In genomic region chr20:44961868-44962267, GRCh38 we compare ENCODE assay signal across 14 cellular contexts. TPM values are rescaled to one million over a fixed set of nuclear protein-coding genes. Genes with fewer than 3 reads are reported as not detected.
DNase-seq lines count a peak whose midpoint lies in the region; ATAC-seq, FAIRE-seq and TF ChIP-seq lines count a peak whose summit lies in the region.
"Had no signal": no experiment of that assay in that cellular context is flagged by ENCODE, and none has a peak within 500 bp of the region (broad histone marks: within the 10 kb centered on the region; RNA-seq: fewer than 3 reads in every experiment).

No MANE protein-coding gene starts in this region.

- peaks cover under 1 to 6% of the 10 kb centered on the region in 2 experiments; a peak in 3 of 5 replicates for H3K36me3 ChIP-seq in HepG2 (replicated peaks in 1 of 2; ENCODE audit: control insufficient read depth in 1 of 2, insufficient read depth in 2 of 2, low read length in 2 of 2)
- no peaks in the 10 kb centered on the region for H3K36me3 ChIP-seq in right lobe of liver
- peaks cover 11% of the 10 kb centered on the region for H3K36me3 ChIP-seq in HAP-1 (replicated peaks)
- H3K36me3 ChIP-seq: gastrocnemius medialis, prostate gland had no signal

- ATAC-seq in HepG2 = no peak
- ATAC-seq in right lobe of liver = no peak
- ATAC-seq in T-helper 17 cell = no peak
- ATAC-seq: gastrocnemius medialis, left lung had no signal

- CTCF ChIA-PET in HepG2 (lab: Yijun Ruan, JAX; ENCODE audit: low intra/inter-chr PET ratio, low total read pairs) = no interaction called here

- no peak overlapping the region for H3K27ac ChIP-seq in HepG2 (ENCODE audit: extremely low read length, insufficient read depth, low read length)
- no peak overlapping the region for H3K27ac ChIP-seq in right lobe of liver
- H3K27ac ChIP-seq: gastrocnemius medialis, left lung, prostate gland had no signal

- no peak overlapping the region for H2AFZ ChIP-seq in HepG2 (ENCODE audit: low read length)

- peaks cover 32% of the 10 kb centered on the region for H3K79me2 ChIP-seq in HepG2 (ENCODE audit: insufficient read depth, low read length)

- H3K27me3 ChIP-seq in HepG2 (ENCODE audit: control insufficient read depth in 1 of 2, insufficient read depth in 2 of 2, low read length in 2 of 2) (peaks cover 0 to 2% of the 10 kb centered on the region in 2 experiments; a peak in 1 of 5 replicates), right lobe of liver (no peaks in the 10 kb centered on the region), HAP-1 (ENCODE audit: low read depth) (no peaks in the 10 kb centered on the region)
- H3K27me3 ChIP-seq: gastrocnemius medialis, left lung had no signal

- peaks cover 67% of the 10 kb centered on the region for H3K4me1 ChIP-seq in HepG2 (ENCODE audit: insufficient read depth, low read length)
- H3K4me1 ChIP-seq in right lobe of liver = peaks cover 0 to 12% (median 0%) of the 10 kb centered on the region in 4 donors
- H3K4me1 ChIP-seq in HAP-1 = peaks cover 21% of the 10 kb centered on the region

- H3K4me2 ChIP-seq in HepG2 (ENCODE audit: low read depth, low read length) = peak overlapping the region; percentile 96; the same call in 1 of the 2 replicates

- H3K4me3 ChIP-seq in HepG2 (replicated peaks in 1 of 3; ENCODE audit: insufficient read depth in 1 of 3, low read depth in 2 of 3, low read length in 3 of 3) = no peak overlapping the region
- H3K4me3 ChIP-seq in right lobe of liver = no peak overlapping the region
- H3K4me3 ChIP-seq in fibroblast of mammary gland (ENCODE audit: control insufficient read depth, low read depth, low read length) = no peak overlapping the region
- no peak overlapping the region for H3K4me3 ChIP-seq in HAP-1
- H3K4me3 ChIP-seq: gastrocnemius medialis, left lung, prostate gland had no signal

- intact Hi-C loops in HepG2 (cut with micrococcal nuclease; ENCODE audit: unreplicated experiment) (no loop called here), right lobe of liver (cut with DNase I) (no loop called here)

- H3K36me3 Mint-ChIP-seq in T-helper 17 cell (ENCODE audit: low read depth) = peaks cover 11% of the 10 kb centered on the region

- no TSS peak for BruUV-seq in HepG2 (replicated peaks; lab: Mats Ljungman, UMichigan)

- peak overlapping the region; percentile 19 for H3K4me3 Mint-ChIP-seq in T-helper 17 cell
- H3K4me3 Mint-ChIP-seq: activated CD4-positive, alpha-beta T cell treated with anti-CD3 and anti-CD28 coated beads, Interleukin-2, amount 10 ng/mL, durations not matched to agents 7 days and 5 days had no signal

- in situ Hi-C loops in HepG2 (cut with HindIII; ENCODE audit: extremely low pct_ligation_motif_present, low pct_unique_long_range_greater_than_20kb) (no loop called here), HAP-1 (cut with MboI; ENCODE audit: low sequenced_read_pairs) (no loop called here)

- H4K20me1 ChIP-seq in HepG2 (ENCODE audit: insufficient read depth, low read length) = no peaks in the 10 kb centered on the region; the same call in 1 of the 2 replicates

- H3K27ac Mint-ChIP-seq in T-helper 17 cell = no peak overlapping the region
- H3K27ac Mint-ChIP-seq: activated CD4-positive, alpha-beta T cell treated with anti-CD3 and anti-CD28 coated beads, Interleukin-2, amount 10 ng/mL, durations not matched to agents 7 days and 5 days had no signal

- no peak for TF ChIP-seq RAD21 in HepG2 (CRISPR knock-in tag; IDR thresholded peaks at IDR 0.05)

- H3K9me3 ChIP-seq in HepG2 (ENCODE audit: low read length) = no peaks in the 10 kb centered on the region
- H3K9me3 ChIP-seq in right lobe of liver = no peaks in the 10 kb centered on the region
- no peaks in the 10 kb centered on the region for H3K9me3 ChIP-seq in T-helper 17 cell (ENCODE audit: control insufficient read depth, low read length, poor library complexity, severe bottlenecking)
- no peaks in the 10 kb centered on the region for H3K9me3 ChIP-seq in HAP-1
- H3K9me3 ChIP-seq: gastrocnemius medialis, left lung, prostate gland had no signal

- POLR2A ChIA-PET in HepG2 (lab: Yijun Ruan, JAX) = interaction anchor here (1.2 to 4.1 kb wide), 3 partner anchors 13 to 27 kb away, joined by 3 to 51 read pairs (median 24); no protein-coding TSS in a partner anchor

- TF ChIP-seq POLR2A in HepG2 (IDR thresholded peaks at IDR 0.05; ENCODE audit: insufficient read depth in 1 of 2, low read depth in 2 of 2, low read length in 2 of 2) (no peak), right lobe of liver (IDR thresholded peaks at IDR 0.05) (no peak)

- H3K9ac ChIP-seq in HepG2 (ENCODE audit: insufficient read depth, low read depth, low read length) = no peak overlapping the region

- WGBS in HepG2 (ENCODE audit: low lambda C conversion rate) = 78% methylated on average over 3 of the region's 3 CpGs
- WGBS in right lobe of liver (ENCODE audit: insufficient coverage, low coverage, low lambda C conversion rate, missing lambda C conversion rate) = 100% methylated on average over 2 of the region's 3 CpGs

- DNase-seq in HepG2 (ENCODE audit: low spot score) = peak; percentile 30
- DNase-seq in right lobe of liver = no peak
- no peak for DNase-seq in T-helper 17 cell
- DNase-seq in fibroblast of mammary gland (ENCODE audit: low read depth) = peak; percentile 84
- peak; percentile 40 for DNase-seq in stromal cell of bone marrow (ENCODE audit: low read depth)
- DNase-seq in NK-92 treated with Interleukin-12 subunit alpha and Interleukin-12 subunit beta, amount 100 ng/mL, for 24 hours (lab: John Stamatoyannopoulos, UW) = no peak
- no peak for DNase-seq in cerebellar nuclear complex (lab: John Stamatoyannopoulos, UW)
- no peak for DNase-seq in HAP-1 (ENCODE audit: low spot score in 2 of 2)
- DNase-seq: activated CD4-positive, alpha-beta T cell treated with anti-CD3 and anti-CD28 coated beads, Interleukin-2, amount 10 ng/mL, durations not matched to agents 7 days and 5 days; C1 segment of cervical spinal cord; gastrocnemius medialis; left lung; Right ventricle myocardium superior had no signal

- no peak for TF ChIP-seq CTCF in HepG2 (CRISPR knock-in tag; IDR thresholded peaks at IDR 0.05)
- TF ChIP-seq CTCF in right lobe of liver (IDR thresholded peaks at IDR 0.05) = no peak
- TF ChIP-seq CTCF in fibroblast of mammary gland (conservative IDR thresholded peaks at IDR 0.05; ENCODE audit: control insufficient read depth, insufficient read depth, low read depth, low read length) = no peak

- peaks cover 47% of the 10 kb centered on the region for H3K4me1 Mint-ChIP-seq in T-helper 17 cell

- no peak for TF ChIP-seq EP300 in HepG2 (IDR thresholded peaks at IDR 0.05; ENCODE audit: low read depth in 2 of 2, low read length in 2 of 2)
- TF ChIP-seq EP300 in HepG2 (CRISPR knock-in tag; IDR thresholded peaks at IDR 0.05; ENCODE audit: borderline replicate concordance) = no peak

- FAIRE-seq in HepG2 (lab: Jason Lieb, UNC) = no peak

- no peaks in the 10 kb centered on the region for H3K27me3 Mint-ChIP-seq in T-helper 17 cell
- H3K27me3 Mint-ChIP-seq: activated CD4-positive, alpha-beta T cell treated with anti-CD3 and anti-CD28 coated beads, Interleukin-2, amount 10 ng/mL, durations not matched to agents 7 days and 5 days had no signal

RNA-seq across cellular contexts. Expression of gene TOMM34, which starts 1.7 kb away (rescaled TPM):
- total RNA-seq in HepG2 (2016; rRNA removed; fragmentation: Illumina TruSeq; extraction: Trizol) (52.0 and 73.0 TPM in 2 replicates), right lobe of liver (10 to 100 TPM in 3 of 6 experiments, 1 to 10 TPM in 3; 6.7 to 17.7 (median 10.0) TPM), T-helper 17 cell (1 to 10 TPM; 9.1 to 9.2 TPM)
- total RNA-seq in HepG2 (2016; cell fraction: cytosol; rRNA removed; fragmentation: Illumina TruSeq; extraction: Trizol; ENCODE audit: low read depth) = 6.2 and 6.4 TPM in 2 replicates
- 52.3 and 72.3 TPM in 2 replicates for total RNA-seq in HepG2 (2016; cell fraction: insoluble cytoplasmic fraction; rRNA removed; fragmentation: Illumina TruSeq; extraction: Trizol)
- 18.0 and 21.0 TPM in 2 replicates for total RNA-seq in HepG2 (2016; cell fraction: membrane; rRNA removed; fragmentation: Illumina TruSeq; extraction: Trizol)
- total RNA-seq in HepG2 (2016; cell fraction: nucleus; rRNA removed; fragmentation: Illumina TruSeq; extraction: Trizol) = 24.9 and 25.7 TPM in 2 replicates
- polyA plus RNA-seq in HepG2 (2011; rRNA removed) = 36.2 and 38.3 TPM in 2 replicates
- polyA plus RNA-seq in HepG2 (2011; cell fraction: cytosol; rRNA removed) = 38.3 and 39.9 TPM in 2 replicates
- polyA plus RNA-seq in HepG2 (2011; cell fraction: nucleus; rRNA removed) = 20.9 and 23.3 TPM in 2 replicates
- 41.6 and 42.7 TPM in 2 replicates for polyA plus RNA-seq in HepG2 (2012)
- 7.7 and 7.8 TPM in 2 replicates for polyA plus RNA-seq in HepG2 (2016; cell fraction: cytosol; fragmentation: Illumina TruSeq; extraction: Trizol; ENCODE audit: low read depth)
- polyA plus RNA-seq in HepG2 (2016; cell fraction: insoluble cytoplasmic fraction; fragmentation: Illumina TruSeq; extraction: Trizol; ENCODE audit: low read depth) = 102 TPM in 2 replicates
- polyA plus RNA-seq in HepG2 (2016; cell fraction: membrane; fragmentation: Illumina TruSeq; extraction: Trizol; ENCODE audit: low read depth) = 17.3 and 19.1 TPM in 2 replicates
- polyA plus RNA-seq in HepG2 (2016; cell fraction: nucleus; fragmentation: Illumina TruSeq; extraction: Trizol; ENCODE audit: insufficient read depth, low read depth) = 45.6 and 46.6 TPM in 2 replicates
- polyA minus RNA-seq in HepG2 (2011; rRNA and poly(A)+ RNA removed; ENCODE audit: low replicate concordance) = 23.9 and 48.7 TPM in 2 replicates
- 11.6 and 12.1 TPM in 2 replicates for polyA minus RNA-seq in HepG2 (2011; cell fraction: cytosol; rRNA and poly(A)+ RNA removed)
- polyA minus RNA-seq in HepG2 (2011; cell fraction: nucleus; rRNA and poly(A)+ RNA removed) = 6.8 and 9.1 TPM in 2 replicates

RNA-seq across cellular contexts. Expression of gene STK4, which starts 4.4 kb away (rescaled TPM):
- total RNA-seq in HepG2 (2016; rRNA removed; fragmentation: Illumina TruSeq; extraction: Trizol) (38.3 and 61.4 TPM in 2 replicates), right lobe of liver (10 to 100 TPM in 5 of 6 experiments, 1 to 10 TPM in 1; 9.7 to 17.5 (median 13.4) TPM), T-helper 17 cell (100 to 1,000 TPM; 271 to 280 TPM)
- 7.6 and 8.4 TPM in 2 replicates for total RNA-seq in HepG2 (2016; cell fraction: cytosol; rRNA removed; fragmentation: Illumina TruSeq; extraction: Trizol; ENCODE audit: low read depth)
- 38.6 and 51.4 TPM in 2 replicates for total RNA-seq in HepG2 (2016; cell fraction: insoluble cytoplasmic fraction; rRNA removed; fragmentation: Illumina TruSeq; extraction: Trizol)
- total RNA-seq in HepG2 (2016; cell fraction: membrane; rRNA removed; fragmentation: Illumina TruSeq; extraction: Trizol) = 17.0 and 19.2 TPM in 2 replicates
- 46.5 and 48.3 TPM in 2 replicates for total RNA-seq in HepG2 (2016; cell fraction: nucleus; rRNA removed; fragmentation: Illumina TruSeq; extraction: Trizol)
- polyA plus RNA-seq in HepG2 (2011; rRNA removed) = 21.2 and 25.6 TPM in 2 replicates
- polyA plus RNA-seq in HepG2 (2011; cell fraction: cytosol; rRNA removed) = 11.6 and 16.8 TPM in 2 replicates
- polyA plus RNA-seq in HepG2 (2011; cell fraction: nucleus; rRNA removed) = 14.7 and 18.6 TPM in 2 replicates
- 16.8 and 20.4 TPM in 2 replicates for polyA plus RNA-seq in HepG2 (2012)
- polyA plus RNA-seq in HepG2 (2016; cell fraction: cytosol; fragmentation: Illumina TruSeq; extraction: Trizol; ENCODE audit: low read depth) = 1.2 TPM in 2 replicates
- 34.7 and 38.5 TPM in 2 replicates for polyA plus RNA-seq in HepG2 (2016; cell fraction: insoluble cytoplasmic fraction; fragmentation: Illumina TruSeq; extraction: Trizol; ENCODE audit: low read depth)
- polyA plus RNA-seq in HepG2 (2016; cell fraction: membrane; fragmentation: Illumina TruSeq; extraction: Trizol; ENCODE audit: low read depth) = 4.8 and 5.6 TPM in 2 replicates
- polyA plus RNA-seq in HepG2 (2016; cell fraction: nucleus; fragmentation: Illumina TruSeq; extraction: Trizol; ENCODE audit: insufficient read depth, low read depth) = 40.8 and 44.8 TPM in 2 replicates
- 23.3 and 33.6 TPM in 2 replicates for polyA minus RNA-seq in HepG2 (2011; rRNA and poly(A)+ RNA removed; ENCODE audit: low replicate concordance)
- polyA minus RNA-seq in HepG2 (2011; cell fraction: cytosol; rRNA and poly(A)+ RNA removed) = 18.8 and 20.9 TPM in 2 replicates
- polyA minus RNA-seq in HepG2 (2011; cell fraction: nucleus; rRNA and poly(A)+ RNA removed) = 67.3 and 85.4 TPM in 2 replicates

RNA-seq across cellular contexts. Expression of gene PABPC1L, which starts 52.0 kb away (rescaled TPM):
- total RNA-seq in HepG2 (2016; rRNA removed; fragmentation: Illumina TruSeq; extraction: Trizol) (6.4 and 30.8 TPM in 2 replicates), right lobe of liver (10 to 100 TPM in 5 of 6 experiments, 1 to 10 TPM in 1; 8.7 to 40.2 (median 27.7) TPM), T-helper 17 cell (10 to 100 TPM; 37.5 to 60.3 TPM)
- total RNA-seq in HepG2 (2016; cell fraction: cytosol; rRNA removed; fragmentation: Illumina TruSeq; extraction: Trizol; ENCODE audit: low read depth) = 8.8 and 10.6 TPM in 2 replicates
- total RNA-seq in HepG2 (2016; cell fraction: insoluble cytoplasmic fraction; rRNA removed; fragmentation: Illumina TruSeq; extraction: Trizol) = 7.2 and 30.6 TPM in 2 replicates
- total RNA-seq in HepG2 (2016; cell fraction: membrane; rRNA removed; fragmentation: Illumina TruSeq; extraction: Trizol) = 7.7 TPM in 2 replicates
- total RNA-seq in HepG2 (2016; cell fraction: nucleus; rRNA removed; fragmentation: Illumina TruSeq; extraction: Trizol) = 68.7 and 74.6 TPM in 2 replicates
- polyA plus RNA-seq in HepG2 (2011; rRNA removed) = 252 and 283 TPM in 2 replicates
- polyA plus RNA-seq in HepG2 (2011; cell fraction: cytosol; rRNA removed) = 48.8 and 52.2 TPM in 2 replicates
- 1,815 and 1,864 TPM in 2 replicates for polyA plus RNA-seq in HepG2 (2011; cell fraction: nucleus; rRNA removed)
- 109 and 110 TPM in 2 replicates for polyA plus RNA-seq in HepG2 (2012)
- polyA plus RNA-seq in HepG2 (2016; cell fraction: cytosol; fragmentation: Illumina TruSeq; extraction: Trizol; ENCODE audit: low read depth) = 3.4 TPM in 2 replicates
- polyA plus RNA-seq in HepG2 (2016; cell fraction: insoluble cytoplasmic fraction; fragmentation: Illumina TruSeq; extraction: Trizol; ENCODE audit: low read depth) = 8.9 and 10.9 TPM in 2 replicates
- polyA plus RNA-seq in HepG2 (2016; cell fraction: membrane; fragmentation: Illumina TruSeq; extraction: Trizol; ENCODE audit: low read depth) = 4.4 and 4.6 TPM in 2 replicates
- polyA plus RNA-seq in HepG2 (2016; cell fraction: nucleus; fragmentation: Illumina TruSeq; extraction: Trizol; ENCODE audit: insufficient read depth, low read depth) = 374 and 409 TPM in 2 replicates
- polyA minus RNA-seq in HepG2 (2011; rRNA and poly(A)+ RNA removed; ENCODE audit: low replicate concordance) = 12.6 and 64.0 TPM in 2 replicates
- polyA minus RNA-seq in HepG2 (2011; cell fraction: cytosol; rRNA and poly(A)+ RNA removed) = 10.6 and 12.0 TPM in 2 replicates
- 250 and 264 TPM in 2 replicates for polyA minus RNA-seq in HepG2 (2011; cell fraction: nucleus; rRNA and poly(A)+ RNA removed)

Comparison
In these comparisons a context has a peak if more than half of its experiments do, and no peak if none do; other contexts are left out.
1. DNase-seq: peak in HepG2 (single experiment), fibroblast of mammary gland (single experiment) and stromal cell of bone marrow (single experiment); none in right lobe of liver (0 of 3), T-helper 17 cell (0 of 3), NK-92 treated with Interleukin-12 subunit alpha and Interleukin-12 subunit beta, amount 100 ng/mL, for 24 hours (single experiment), cerebellar nuclear complex (0 of 2) and HAP-1 (0 of 2).